ENCODE assay signal across 12 cellular contexts in the genomic region with DNA sequence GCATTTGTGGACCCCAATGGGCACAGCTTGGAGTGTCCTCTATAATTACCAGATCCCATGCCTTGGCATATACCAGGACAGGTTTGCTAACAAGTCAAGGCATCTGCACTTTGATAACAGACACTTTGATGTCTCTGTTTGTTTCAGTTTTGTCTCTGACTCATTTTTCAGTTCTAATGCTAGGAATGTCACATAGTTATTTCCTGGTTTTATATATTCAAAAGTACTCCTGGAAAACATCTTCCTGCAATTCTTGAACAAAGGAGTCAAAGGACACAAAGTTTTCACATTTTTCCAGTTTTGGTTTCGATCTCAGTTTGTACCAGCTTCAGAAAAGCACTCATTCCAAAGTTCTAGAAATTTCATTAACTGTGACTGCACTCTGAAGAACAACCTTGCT.
DNase-seq lines count a peak whose midpoint lies in the region; ATAC-seq and TF ChIP-seq lines count a peak whose summit lies in the region.
"Had no signal": no experiment of that assay in that cellular context is flagged by ENCODE, and none has a peak within 500 bp of the region (broad histone marks: within the 10 kb centered on the region; RNA-seq: fewer than 3 reads in every experiment).

No MANE protein-coding gene starts in this region.

- H3K27ac Mint-ChIP-seq in natural killer cell treated with Interleukin-12 subunit alpha and Interleukin-12 subunit beta and Interleukin-15 and Interleukin-18, amount 100 ng/mL, for 72 hours = no peak overlapping the region
- H3K27ac Mint-ChIP-seq: brain; CD4-positive, alpha-beta T cell had no signal

- no peaks in the 10 kb centered on the region for H3K36me3 ChIP-seq in mucosa of descending colon (ENCODE audit: low read depth)

- ATAC-seq in GM18498 (IDR thresholded peaks at IDR 0.05; ENCODE audit: unreplicated experiment) (peak; percentile 28), HG03175 (IDR thresholded peaks at IDR 0.05; ENCODE audit: unreplicated experiment) (peak; percentile 10), mucosa of descending colon (peak; percentile 71)
- no peak for ATAC-seq in natural killer cell treated with Interleukin-12 subunit alpha and Interleukin-12 subunit beta and Interleukin-15 and Interleukin-18, amount 100 ng/mL, for 72 hours

- H3K9me3 Mint-ChIP-seq in natural killer cell treated with Interleukin-12 subunit alpha and Interleukin-12 subunit beta and Interleukin-15 and Interleukin-18, amount 100 ng/mL, for 72 hours = no peaks in the 10 kb centered on the region
- H3K9me3 Mint-ChIP-seq: brain; CD4-positive, alpha-beta T cell had no signal

- H3K4me3 Mint-ChIP-seq in natural killer cell treated with Interleukin-12 subunit alpha and Interleukin-12 subunit beta and Interleukin-15 and Interleukin-18, amount 100 ng/mL, for 72 hours = no peak overlapping the region
- H3K4me3 Mint-ChIP-seq: brain; CD4-positive, alpha-beta T cell had no signal

- no peaks in the 10 kb centered on the region for H3K36me3 Mint-ChIP-seq in natural killer cell treated with Interleukin-12 subunit alpha and Interleukin-12 subunit beta and Interleukin-15 and Interleukin-18, amount 100 ng/mL, for 72 hours
- H3K36me3 Mint-ChIP-seq: brain had no signal

- H3K9me3 ChIP-seq in mucosa of descending colon = no peaks in the 10 kb centered on the region

- TF ChIP-seq CTCF in astrocyte of the spinal cord (IDR thresholded peaks at IDR 0.05; ENCODE audit: low read depth, low read length) (no peak), mucosa of descending colon (IDR thresholded peaks at IDR 0.05) (no peak)

- H3K4me1 ChIP-seq in mucosa of descending colon (ENCODE audit: low read depth) = no peaks in the 10 kb centered on the region

- intact Hi-C loops in mucosa of descending colon (cut with DNase I, micrococcal nuclease) = no loop called here

- no peak overlapping the region for H3K4me3 ChIP-seq in astrocyte of the spinal cord (ENCODE audit: low read depth, low read length)
- H3K4me3 ChIP-seq in mucosa of descending colon = no peak overlapping the region
- H3K4me3 ChIP-seq: SK-N-MC had no signal

- no peaks in the 10 kb centered on the region for H3K4me1 Mint-ChIP-seq in natural killer cell treated with Interleukin-12 subunit alpha and Interleukin-12 subunit beta and Interleukin-15 and Interleukin-18, amount 100 ng/mL, for 72 hours (ENCODE audit: low read depth in 2 of 2)

- in situ Hi-C loops in astrocyte of the spinal cord (cut with HindIII; ENCODE audit: low sequenced_read_pairs) = no loop called here

- H3K27me3 Mint-ChIP-seq in natural killer cell treated with Interleukin-12 subunit alpha and Interleukin-12 subunit beta and Interleukin-15 and Interleukin-18, amount 100 ng/mL, for 72 hours = peaks cover 3 to 5% of the 10 kb centered on the region in 2 donors
- H3K27me3 Mint-ChIP-seq: brain; CD4-positive, alpha-beta T cell had no signal

- DNase-seq in astrocyte of the spinal cord (ENCODE audit: low read depth, low spot score) = peak; percentile 50
- no peak for DNase-seq in mucosa of descending colon
- DNase-seq in NOMO-1 treated with dmso at 0.1 percent for 144 hours (lab: John Stamatoyannopoulos, UW; ENCODE audit: unreplicated experiment) = no peak
- no peak for DNase-seq in natural killer cell treated with Interleukin-12 subunit alpha and Interleukin-12 subunit beta and Interleukin-15 and Interleukin-18, amount 100 ng/mL, for 72 hours (ENCODE audit: low spot score)
- no peak for DNase-seq in superior temporal gyrus (ENCODE audit: extremely low spot score)
- DNase-seq in activated CD4-positive, CD25-positive, alpha-beta regulatory T cell treated with anti-CD3 and anti-CD28 coated beads, Interleukin-2, amount 50 U/mL, for 72 hours = no peak
- DNase-seq: CD4-positive, alpha-beta T cell; KG1 had no signal

Comparison
In these comparisons a context has a peak if more than half of its experiments do, and no peak if none do; other contexts are left out.
1. ATAC-seq: peak in GM18498 (single experiment), HG03175 (single experiment) and mucosa of descending colon (single experiment); none in natural killer cell treated with Interleukin-12 subunit alpha and Interleukin-12 subunit beta and Interleukin-15 and Interleukin-18, amount 100 ng/mL, for 72 hours (0 of 2).